ENCODE assay signal across 8 cellular contexts in the genomic region with DNA sequence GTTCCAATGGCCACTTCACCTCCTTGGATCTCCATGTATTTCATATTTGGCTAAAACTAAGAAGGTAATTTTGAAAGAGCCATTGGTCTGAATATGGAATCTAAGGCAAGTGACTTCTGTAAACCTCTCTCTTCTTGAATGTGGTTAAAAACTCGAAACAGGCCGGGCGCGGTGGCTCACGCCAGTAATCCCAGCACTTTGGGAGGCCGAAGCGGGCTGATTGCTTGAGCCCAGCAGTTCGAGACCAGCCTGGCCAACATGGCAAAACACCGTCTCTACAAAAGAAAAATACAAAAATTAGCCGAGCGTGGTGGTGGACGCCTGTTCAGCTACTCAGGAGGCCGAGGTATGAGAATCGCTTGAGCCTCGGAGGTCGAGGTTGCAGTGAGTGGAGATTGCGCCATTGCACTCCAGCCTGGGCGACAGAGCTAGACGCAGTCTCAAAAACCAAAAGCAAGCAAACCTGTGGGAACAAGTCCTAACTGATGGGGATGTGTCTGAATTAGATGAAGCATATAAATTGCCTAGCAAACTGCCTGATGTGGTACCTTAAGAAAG. TPM values are rescaled to one million over a fixed set of nuclear protein-coding genes. Genes with fewer than 3 reads are reported as not detected.
DNase-seq lines count a peak whose midpoint lies in the region; ATAC-seq and TF ChIP-seq lines count a peak whose summit lies in the region.

No MANE protein-coding gene starts in this region.

- H3K27ac ChIP-seq in RWPE2 (ENCODE audit: poor library complexity, severe bottlenecking): no peak overlapping the region
- no peak overlapping the region for H3K27ac ChIP-seq in esophagus (ENCODE audit: low read depth in 2 of 2, low read length in 1 of 2)
- H3K27ac ChIP-seq in rectal smooth muscle tissue (ENCODE audit: low read depth, low read length): no peak overlapping the region

- H3K4me3 ChIP-seq in RWPE2 (ENCODE audit: severe bottlenecking) (peak overlapping the region; percentile 77), esophagus (ENCODE audit: low read depth in 1 of 2, low read length in 2 of 2) (peak overlapping the region; percentile 92 to 93), rectal smooth muscle tissue (ENCODE audit: low read length) (peak overlapping the region; percentile 95)

- no peaks in the 10 kb centered on the region for H3K9me3 ChIP-seq in ES-I3 (ENCODE audit: control insufficient read depth, insufficient read depth, low read length)
- H3K9me3 ChIP-seq in RWPE2 (ENCODE audit: severe bottlenecking): no peaks in the 10 kb centered on the region
- no peaks in the 10 kb centered on the region for H3K9me3 ChIP-seq in esophagus (ENCODE audit: control insufficient read depth in 2 of 2, insufficient read depth in 1 of 2, low read depth in 1 of 2, low read length in 1 of 2)

- H3K9ac ChIP-seq in ES-I3 (ENCODE audit: low read depth, low read length) (peak overlapping the region; percentile 92), rectal smooth muscle tissue (ENCODE audit: low read length) (peak overlapping the region; percentile 96)

- WGBS in esophagus, 2 donors: 88 to 94% methylated on average over 19 of the region's 19 CpGs

- DNase-seq in RWPE2 (ENCODE audit: low spot score) (no peak), NCI-H2227 (lab: John Stamatoyannopoulos, UW; ENCODE audit: unreplicated experiment) (no peak), NCI-H1105 (lab: John Stamatoyannopoulos, UW) (no peak), GM19238 (ENCODE audit: insufficient read length, low spot score) (no peak), activated gamma-delta T cell (lab: John Stamatoyannopoulos, UW) (no peak)

- H3K36me3 ChIP-seq in ES-I3 (ENCODE audit: insufficient read depth, low read length): no peaks in the 10 kb centered on the region
- H3K36me3 ChIP-seq in RWPE2 (ENCODE audit: low read depth): 0 out of 2 replicates have a peak, but pooled peaks cover 3% of the 10 kb centered on the region
- no peaks in the 10 kb centered on the region for H3K36me3 ChIP-seq in esophagus (ENCODE audit: control insufficient read depth in 2 of 2, insufficient read depth in 2 of 2, low read length in 1 of 2)
- no peaks in the 10 kb centered on the region for H3K36me3 ChIP-seq in rectal smooth muscle tissue (ENCODE audit: control insufficient read depth, insufficient read depth, low read length)

- H3K4me1 ChIP-seq in ES-I3 (ENCODE audit: insufficient read depth, low read length) (no peaks in the 10 kb centered on the region), RWPE2 (ENCODE audit: insufficient read depth, poor library complexity, severe bottlenecking) (peaks cover 4% of the 10 kb centered on the region), esophagus (ENCODE audit: control insufficient read depth in 2 of 2, insufficient read depth in 2 of 2, low read length in 1 of 2) (peaks cover 0 to 5% of the 10 kb centered on the region in 2 donors), rectal smooth muscle tissue (ENCODE audit: control insufficient read depth, insufficient read depth, low read length) (peaks cover 6% of the 10 kb centered on the region)

- ATAC-seq in RWPE2 (ENCODE audit: low read depth): no peak

- no peak for TF ChIP-seq CTCF in RWPE2 (IDR thresholded peaks at IDR 0.05; ENCODE audit: poor library complexity, severe bottlenecking)

- H3K27me3 ChIP-seq in RWPE2 (ENCODE audit: insufficient read depth, poor library complexity, severe bottlenecking) (no peaks in the 10 kb centered on the region), esophagus (ENCODE audit: control insufficient read depth in 1 of 2, insufficient read depth in 2 of 2, low read length in 2 of 2) (no peaks in the 10 kb centered on the region), rectal smooth muscle tissue (ENCODE audit: control insufficient read depth, insufficient read depth, low read length) (no peaks in the 10 kb centered on the region)

RNA-seq across cellular contexts. Expression of a gene that starts 2.2 kb away (rescaled TPM):
- 10 to 100 TPM in 1 of 2 donors, 1 to 10 TPM in 1; 6.8 to 11.7 TPM for polyA plus RNA-seq in esophagus
